28 cellular contexts compared by ENCODE assay signal in the genomic region with DNA sequence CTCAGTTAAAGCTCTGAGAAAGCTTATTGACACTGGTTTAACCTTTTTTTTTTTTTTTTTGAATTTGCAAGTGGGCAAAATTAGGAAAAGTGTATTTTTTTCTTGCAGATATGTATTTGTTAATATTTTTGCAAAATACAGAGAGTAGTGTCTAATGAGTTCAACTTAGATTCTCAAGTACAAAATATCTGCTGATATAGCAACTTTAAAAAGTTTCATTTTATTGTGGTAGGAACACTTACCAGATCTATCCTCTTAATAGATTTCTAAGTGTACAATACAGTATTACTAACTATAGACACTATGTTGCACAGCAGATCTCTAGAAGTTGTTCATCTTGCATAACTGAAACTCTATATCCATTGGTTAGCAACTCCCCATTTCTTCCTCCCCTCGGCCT.
"Had no signal": no experiment of that assay in that cellular context is flagged by ENCODE, and none has a peak within 500 bp of the region (broad histone marks: within the 10 kb centered on the region; RNA-seq: fewer than 3 reads in every experiment).

No MANE protein-coding gene starts in this region.

- FAIRE-seq: colon, endometrium, endothelial cell of umbilical vein, frontal cortex had no signal

- H3K4me1 ChIP-seq: colonic mucosa, esophagus muscularis mucosa, esophagus squamous epithelium, gastrocnemius medialis, gastroesophageal sphincter, heart left ventricle, heart right ventricle had no signal

- ATAC-seq: effector memory CD8-positive, alpha-beta T cell; esophagus mucosa; foreskin keratinocyte; gastrocnemius medialis; gastroesophageal sphincter; heart left ventricle; heart right ventricle had no signal

- DNase-seq: colonic mucosa; cortex of kidney; dermis blood vessel endothelial cell; dorsolateral prefrontal cortex; effector CD4-positive, alpha-beta T cell; effector CD8-positive, alpha-beta T cell; effector memory CD4-positive, alpha-beta T cell; effector memory CD8-positive, alpha-beta T cell; endodermal cell; erythroblast; esophagus squamous epithelium; foreskin fibroblast; foreskin keratinocyte; foreskin melanocyte; gastrocnemius medialis; glutamatergic neuron; head of caudate nucleus; heart left ventricle; heart right ventricle had no signal

- H3K27me3 ChIP-seq: colonic mucosa, dorsolateral prefrontal cortex, esophagus muscularis mucosa had no signal

- H3K27ac ChIP-seq: colonic mucosa, coronary artery, dorsolateral prefrontal cortex, epithelial cell of prostate, esophagus muscularis mucosa, esophagus squamous epithelium, foreskin keratinocyte, gastrocnemius medialis, gastroesophageal sphincter, heart left ventricle, heart right ventricle had no signal

- H3K36me3 ChIP-seq: colonic mucosa, esophagus muscularis mucosa, esophagus squamous epithelium, gastrocnemius medialis, gastroesophageal sphincter, heart right ventricle had no signal

- H3K9me3 ChIP-seq: colonic mucosa, esophagus muscularis mucosa, esophagus squamous epithelium, gastrocnemius medialis, gastroesophageal sphincter had no signal

- H3K4me3 ChIP-seq: colonic mucosa, coronary artery, dorsolateral prefrontal cortex, esophagus muscularis mucosa, esophagus squamous epithelium, gastrocnemius medialis, gastroesophageal sphincter, heart left ventricle, heart right ventricle had no signal
